Comparison of ENCODE assay signal across 1 cellular context in genomic region chr16:13767215-13767614, GRCh38.
TF ChIP-seq lines count a peak whose summit lies in the region.

No MANE protein-coding gene starts in this region.

TF ChIP-seq in HCT116, 20 proteins besides CTCF, POLR2A, EP300 and RAD21 (continued from another document):
- no peak for TF ChIP-seq ELF1 (IDR thresholded peaks at IDR 0.05; ENCODE audit: borderline replicate concordance, low read depth)
- no peak for TF ChIP-seq SIN3A (IDR thresholded peaks at IDR 0.05; ENCODE audit: low read depth)
- no peak for TF ChIP-seq EZH2 (IDR thresholded peaks at IDR 0.05)
- TF ChIP-seq FOSL1 (IDR thresholded peaks at IDR 0.05; ENCODE audit: low read depth): no peak
- no peak for TF ChIP-seq EGR1 (IDR thresholded peaks at IDR 0.05; ENCODE audit: low read depth)
